In the genomic region with DNA sequence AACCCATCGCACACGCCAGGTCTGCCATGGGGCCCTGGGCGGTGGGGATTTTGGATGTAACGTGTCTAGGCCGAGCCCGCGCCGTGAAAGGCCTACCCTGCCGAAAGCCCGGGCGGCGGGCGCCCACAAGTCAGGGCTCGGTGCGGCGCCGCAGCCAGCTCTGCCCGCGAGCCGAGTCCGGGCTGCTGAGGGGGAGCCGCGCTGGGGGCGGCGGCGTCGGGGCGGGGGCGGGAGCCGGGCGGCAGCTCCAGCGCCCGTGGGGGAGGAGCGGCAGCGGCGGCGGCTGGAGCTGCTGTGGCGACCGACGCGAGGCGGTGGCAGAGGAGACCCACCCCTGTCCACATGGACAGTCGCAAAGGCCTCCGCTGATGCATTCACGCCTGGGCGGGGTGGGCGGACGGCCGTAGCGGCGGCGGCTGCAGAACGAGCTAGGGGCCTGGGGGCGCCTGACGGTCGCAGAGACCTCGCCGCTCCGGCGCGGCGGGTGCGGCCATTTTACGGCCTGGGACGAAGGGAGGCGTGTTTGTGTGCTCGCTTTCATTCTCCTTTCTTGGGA, we compare ENCODE assay signal across 8 cellular contexts. TPM values are rescaled to one million over a fixed set of nuclear protein-coding genes. Genes with fewer than 3 reads are reported as not detected.
DNase-seq lines count a peak whose midpoint lies in the region; ATAC-seq and TF ChIP-seq lines count a peak whose summit lies in the region.

A gene with protein sequence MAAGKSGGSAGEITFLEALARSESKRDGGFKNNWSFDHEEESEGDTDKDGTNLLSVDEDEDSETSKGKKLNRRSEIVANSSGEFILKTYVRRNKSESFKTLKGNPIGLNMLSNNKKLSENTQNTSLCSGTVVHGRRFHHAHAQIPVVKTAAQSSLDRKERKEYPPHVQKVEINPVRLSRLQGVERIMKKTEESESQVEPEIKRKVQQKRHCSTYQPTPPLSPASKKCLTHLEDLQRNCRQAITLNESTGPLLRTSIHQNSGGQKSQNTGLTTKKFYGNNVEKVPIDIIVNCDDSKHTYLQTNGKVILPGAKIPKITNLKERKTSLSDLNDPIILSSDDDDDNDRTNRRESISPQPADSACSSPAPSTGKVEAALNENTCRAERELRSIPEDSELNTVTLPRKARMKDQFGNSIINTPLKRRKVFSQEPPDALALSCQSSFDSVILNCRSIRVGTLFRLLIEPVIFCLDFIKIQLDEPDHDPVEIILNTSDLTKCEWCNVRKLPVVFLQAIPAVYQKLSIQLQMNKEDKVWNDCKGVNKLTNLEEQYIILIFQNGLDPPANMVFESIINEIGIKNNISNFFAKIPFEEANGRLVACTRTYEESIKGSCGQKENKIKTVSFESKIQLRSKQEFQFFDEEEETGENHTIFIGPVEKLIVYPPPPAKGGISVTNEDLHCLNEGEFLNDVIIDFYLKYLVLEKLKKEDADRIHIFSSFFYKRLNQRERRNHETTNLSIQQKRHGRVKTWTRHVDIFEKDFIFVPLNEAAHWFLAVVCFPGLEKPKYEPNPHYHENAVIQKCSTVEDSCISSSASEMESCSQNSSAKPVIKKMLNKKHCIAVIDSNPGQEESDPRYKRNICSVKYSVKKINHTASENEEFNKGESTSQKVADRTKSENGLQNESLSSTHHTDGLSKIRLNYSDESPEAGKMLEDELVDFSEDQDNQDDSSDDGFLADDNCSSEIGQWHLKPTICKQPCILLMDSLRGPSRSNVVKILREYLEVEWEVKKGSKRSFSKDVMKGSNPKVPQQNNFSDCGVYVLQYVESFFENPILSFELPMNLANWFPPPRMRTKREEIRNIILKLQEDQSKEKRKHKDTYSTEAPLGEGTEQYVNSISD (plus strand): TSS at position 273 of the 556 bp plus-strand sequence. CDS start 645 bp downstream, outside the sequence.

- peak within 1 kb of the TSS; percentile 92 to 99 for H3K9ac ChIP-seq in mucosa of rectum (ENCODE audit: low read depth in 1 of 2, low read length in 2 of 2)

- H3K4me3 ChIP-seq in epithelial cell of proximal tubule (ENCODE audit: low read depth, low read length) (peak within 1 kb of the TSS; percentile 86), mucosa of rectum (ENCODE audit: low read length in 2 of 2) (peak within 1 kb of the TSS; percentile 84 to 96)

- H3K4me1 ChIP-seq in mucosa of rectum (ENCODE audit: control insufficient read depth in 2 of 2, insufficient read depth in 2 of 2, low read length in 2 of 2) = peaks cover 9 to 15% of the 10 kb centered on the region in 2 donors

- no peaks in the 10 kb centered on the region for H3K27me3 ChIP-seq in mucosa of rectum (ENCODE audit: control insufficient read depth in 2 of 2, insufficient read depth in 2 of 2, low read length in 2 of 2)

- H3K9me3 ChIP-seq in mucosa of rectum (ENCODE audit: control insufficient read depth in 2 of 2, low read length in 2 of 2) = no peaks in the 10 kb centered on the region

- peak; percentile 61 for ATAC-seq in GM19452 (IDR thresholded peaks at IDR 0.05; ENCODE audit: unreplicated experiment)
- peak; percentile 73 for ATAC-seq in HG03571 (IDR thresholded peaks at IDR 0.05; ENCODE audit: unreplicated experiment)

- H3K36me3 ChIP-seq in mucosa of rectum (ENCODE audit: control insufficient read depth in 2 of 2, insufficient read depth in 2 of 2, low read length in 2 of 2) = no peaks in the 10 kb centered on the region

- no peak for TF ChIP-seq CTCF in epithelial cell of proximal tubule (conservative IDR thresholded peaks at IDR 0.05; ENCODE audit: low read depth, low read length)

- DNase-seq in COLO829 (ENCODE audit: low spot score) (peak; percentile 18), OCI-M1 (lab: John Stamatoyannopoulos, UW) (peak; percentile 87), activated T-cell treated with anti-CD3 and anti-CD28 coated beads for 48 hours (ENCODE audit: low read depth) (peak; percentile 68), epithelial cell of proximal tubule (ENCODE audit: low read depth) (no peak)
- peak; percentile 34 to 55 for DNase-seq in stimulated activated CD8-positive, alpha-beta memory T cell treated with anti-CD3 and anti-CD28 coated beads, Interleukin-4, amount 100 ng/mL, for 4 hours (ENCODE audit: low read depth in 2 of 2, low spot score in 1 of 2)

- H3K27ac ChIP-seq in mucosa of rectum (ENCODE audit: low read depth in 2 of 2, low read length in 2 of 2) = peak within 1 kb of the TSS; percentile 97 to 98

RNA-seq across cellular contexts. Expression of the gene that starts here (rescaled TPM):
- 38.0 and 45.6 TPM in 2 replicates for total RNA-seq in epithelial cell of proximal tubule
